Comparison of ENCODE assay signal across 13 cellular contexts in genomic region chr1:225969751-225970150, GRCh38. TPM values are rescaled to one million over a fixed set of nuclear protein-coding genes. Genes with fewer than 3 reads are reported as not detected.
DNase-seq lines count a peak whose midpoint lies in the region; TF ChIP-seq lines count a peak whose summit lies in the region.
"Not testable (repeated sequence)": the region's sequence is repeated elsewhere in the genome, so short reads cannot be mapped to it uniquely, and the experiment has no call there.
"Had no signal": no experiment of that assay in that cellular context is flagged by ENCODE, and none has a peak within 500 bp of the region (broad histone marks: within the 10 kb centered on the region; RNA-seq: fewer than 3 reads in every experiment).

No MANE protein-coding gene starts in this region.

- TF ChIP-seq POLR2A in sigmoid colon (IDR thresholded peaks at IDR 0.05): not testable (repeated sequence)

- intact Hi-C loops in posterior vena cava (cut with DNase I): loop anchor here in 1 of 2 donors (5.0 to 10.0 kb wide), 3 partner anchors 195 to 652 kb away; partner anchors contain the start of gene SRP9
- intact Hi-C loops in sigmoid colon (cut with DNase I): not testable (repeated sequence)

- WGBS in sigmoid colon, 2 donors: 94 to 95% methylated on average over 28 of the region's 28 CpGs

- TF ChIP-seq CTCF in sigmoid colon (IDR thresholded peaks at IDR 0.05): not testable (repeated sequence)

- not testable (repeated sequence) for H3K27me3 ChIP-seq in sigmoid colon

- H3K4me3 ChIP-seq in sigmoid colon: not testable (repeated sequence)

- DNase-seq in islet precursor cell: peak; percentile 35
- DNase-seq in mesenteric fat pad (ENCODE audit: low spot score): peak; percentile 41
- DNase-seq in posterior vena cava (ENCODE audit: low spot score): peak; percentile 66
- peak; percentile 17 for DNase-seq in sigmoid colon

- H3K9me3 ChIP-seq in sigmoid colon: not testable (repeated sequence)

- not testable (repeated sequence) for H3K4me1 ChIP-seq in sigmoid colon

- H3K27ac ChIP-seq in sigmoid colon: not testable (repeated sequence)

- H3K36me3 ChIP-seq in sigmoid colon: not testable (repeated sequence)

- not testable (repeated sequence) for TF ChIP-seq EP300 in sigmoid colon (IDR thresholded peaks at IDR 0.05)

RNA-seq across cellular contexts. Expression of gene LEFTY2, which starts 28.7 kb away (rescaled TPM):
- total RNA-seq in mesenteric fat pad: 2.2 TPM
- total RNA-seq in posterior vena cava: 1 to 10 TPM; 3.4 to 4.2 TPM
- total RNA-seq in sigmoid colon: 1 to 10 TPM in 2 of 4 donors, under 1 TPM in 1, not detected in 1; 0.71 to 5.0 (median 1.1) TPM
- 10 to 100 TPM in 1 of 3 donors, not detected in 2; 15.6 TPM for polyA plus RNA-seq in sigmoid colon
- total RNA-seq: A673; CD4-positive, alpha-beta memory T cell; CD4-positive, CD25-positive, alpha-beta regulatory T cell; CD8-positive, alpha-beta memory T cell; Daoy; G401; GM12878 had no signal
- polyA plus RNA-seq: AG04450; CD14-positive monocyte; CD4-positive, alpha-beta memory T cell; CD4-positive, CD25-positive, alpha-beta regulatory T cell; CD8-positive, alpha-beta memory T cell; GM12878 had no signal

RNA-seq across cellular contexts. Expression of gene SDE2, which starts 29.4 kb away (rescaled TPM):
- total RNA-seq in mesenteric fat pad: 20.1 TPM
- 10 to 100 TPM; 17.9 to 18.0 TPM for total RNA-seq in posterior vena cava
- 10 to 100 TPM; 11.1 to 21.9 (median 18.4) TPM for total RNA-seq in sigmoid colon
- polyA plus RNA-seq in sigmoid colon: 10 to 100 TPM in 2 of 3 donors, 1 to 10 TPM in 1; 9.0 to 12.7 (median 10.2) TPM

RNA-seq across cellular contexts. Expression of gene PYCR2, which starts 45.7 kb away (rescaled TPM):
- 48.9 TPM for total RNA-seq in mesenteric fat pad
- total RNA-seq in posterior vena cava: 10 to 100 TPM; 41.7 to 45.9 TPM
- 10 to 100 TPM; 31.0 to 40.5 (median 34.0) TPM for total RNA-seq in sigmoid colon
- 10 to 100 TPM; 33.8 to 74.4 (median 36.0) TPM for polyA plus RNA-seq in sigmoid colon
